ENCODE assay signal across 18 cellular contexts in the genomic region with DNA sequence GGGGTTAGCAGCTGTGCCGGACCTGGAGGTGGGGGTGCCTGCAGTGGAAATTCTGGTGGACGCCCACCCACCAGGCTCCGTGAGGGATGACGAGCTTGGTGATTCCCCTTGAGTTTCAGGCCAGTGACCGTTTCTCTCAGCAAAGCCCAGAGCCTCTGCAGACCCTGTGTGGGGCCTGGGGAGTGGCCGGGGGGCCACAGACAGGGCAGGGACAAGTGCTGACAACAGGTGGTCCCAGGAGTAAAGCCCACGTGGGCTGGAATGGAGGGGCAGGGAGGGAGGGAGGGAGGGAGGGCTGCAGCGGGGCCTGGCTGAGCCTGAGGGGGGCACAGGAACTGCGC.
"Had no signal": no experiment of that assay in that cellular context is flagged by ENCODE, and none has a peak within 500 bp of the region (broad histone marks: within the 10 kb centered on the region; RNA-seq: fewer than 3 reads in every experiment).

No MANE protein-coding gene starts in this region.

- H3K27ac ChIP-seq: SK-N-MC, upper lobe of left lung had no signal

- H3K27me3 ChIP-seq: upper lobe of left lung had no signal

- ATAC-seq: activated naive CD8-positive, alpha-beta T cell treated with anti-CD3 and anti-CD28 coated beads, Interleukin-2, amount 50 U/mL, for 24 hours; esophagus mucosa; stimulated activated memory B cell treated with anti-CD40 and anti-IgM and Interleukin-4, amounts not matched to agents 10 μg/mL and 1 μg/mL and 100 μg/mL, for 72 hours had no signal

- H3K4me3 Mint-ChIP-seq: activated naive CD4-positive, alpha-beta T cell treated with anti-CD3 and anti-CD28 coated beads for 36 hours; activated naive CD8-positive, alpha-beta T cell treated with anti-CD3 and anti-CD28 coated beads, Interleukin-2, amount 50 U/mL, for 24 hours; mesothelial cell of epicardium; stimulated activated memory B cell treated with anti-CD40 and anti-IgM and Interleukin-4, amounts not matched to agents 10 μg/mL and 1 μg/mL and 100 μg/mL, for 72 hours had no signal

- H3K4me1 Mint-ChIP-seq: activated naive CD8-positive, alpha-beta T cell treated with anti-CD3 and anti-CD28 coated beads, Interleukin-2, amount 50 U/mL, for 24 hours; stimulated activated memory B cell treated with anti-CD40 and anti-IgM and Interleukin-4, amounts not matched to agents 10 μg/mL and 1 μg/mL and 100 μg/mL, for 72 hours had no signal

- FAIRE-seq: colon, endometrium had no signal

- H3K4me3 ChIP-seq: lung, SK-N-MC, upper lobe of left lung had no signal

- DNase-seq: activated CD4-positive, alpha-beta T cell treated with anti-CD3 and anti-CD28 coated beads, Interleukin-2, amount 50 U/mL, for 4 hours; activated CD4-positive, CD25-positive, alpha-beta regulatory T cell treated with anti-CD3 and anti-CD28 coated beads, Interleukin-2, amount 50 U/mL, for 72 hours; activated naive CD4-positive, alpha-beta T cell treated with anti-CD3 and anti-CD28 coated beads for 36 hours; activated naive CD8-positive, alpha-beta T cell treated with anti-CD3 and anti-CD28 coated beads, Interleukin-2, amount 50 U/mL, for 24 hours; activated T-cell treated with anti-CD3 and anti-CD28 coated beads for 4 hours; hypothalamus; kidney glomerular epithelial cell; stimulated activated CD4-positive, alpha-beta T cell treated with anti-CD3 and anti-CD28 coated beads, Interleukin-2, amount 100 ng/mL, for 48 hours; T-helper 1 cell; T1000 had no signal

- H3K27ac Mint-ChIP-seq: activated naive CD4-positive, alpha-beta T cell treated with anti-CD3 and anti-CD28 coated beads for 36 hours; activated naive CD8-positive, alpha-beta T cell treated with anti-CD3 and anti-CD28 coated beads, Interleukin-2, amount 50 U/mL, for 24 hours; mesothelial cell of epicardium; stimulated activated memory B cell treated with anti-CD40 and anti-IgM and Interleukin-4, amounts not matched to agents 10 μg/mL and 1 μg/mL and 100 μg/mL, for 72 hours had no signal
